In the genomic region with DNA sequence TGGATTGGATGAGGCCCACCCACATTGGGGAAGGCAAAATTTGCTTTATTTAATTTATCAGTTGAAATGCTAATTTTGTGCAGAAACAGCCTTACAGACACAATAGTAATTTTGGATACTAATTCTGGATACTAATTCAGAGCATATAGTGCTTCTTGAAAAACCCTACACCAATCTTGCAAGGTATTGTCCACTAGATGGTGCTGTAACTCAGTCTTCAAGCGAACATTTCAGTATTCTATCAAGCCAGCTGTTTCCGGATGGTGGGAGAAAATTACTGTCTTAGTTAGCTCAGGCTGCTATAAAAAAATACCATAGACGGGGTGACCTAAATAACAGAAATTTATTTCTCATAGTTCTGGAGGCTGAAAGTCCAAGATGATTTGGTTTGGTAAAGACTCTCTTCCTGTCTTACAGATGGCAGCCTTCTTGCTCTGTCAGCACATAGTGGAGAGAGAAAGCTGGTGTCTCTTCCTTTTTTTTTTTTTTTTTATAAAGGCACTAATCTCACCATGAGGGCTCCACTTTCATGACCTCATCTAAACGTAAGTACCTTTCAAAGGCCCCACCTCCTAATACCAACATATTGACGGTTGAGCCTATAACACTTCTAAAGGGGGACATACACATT, we compare ENCODE assay signal across 8 cellular contexts.
DNase-seq lines count a peak whose midpoint lies in the region; ATAC-seq and TF ChIP-seq lines count a peak whose summit lies in the region.

No MANE protein-coding gene starts in this region.

- DNase-seq in GF-D8 (lab: John Stamatoyannopoulos, UW): peak; percentile 8
- DNase-seq in SKM-1 (lab: John Stamatoyannopoulos, UW; ENCODE audit: unreplicated experiment): peak; percentile 8
- peak; percentile 7 for DNase-seq in kidney epithelial cell (ENCODE audit: low read depth)
- no peak for DNase-seq in Peyer's patch
- no peak for DNase-seq in naive thymus-derived CD8-positive, alpha-beta T cell

- no peaks in the 10 kb centered on the region for H3K4me1 ChIP-seq in KMS-11 (ENCODE audit: low read depth, poor library complexity, severe bottlenecking)
- no peaks in the 10 kb centered on the region for H3K4me1 ChIP-seq in Peyer's patch

- H3K36me3 ChIP-seq in KMS-11 (ENCODE audit: insufficient read depth): no peaks in the 10 kb centered on the region
- H3K36me3 ChIP-seq in kidney epithelial cell (ENCODE audit: control insufficient read depth, insufficient read depth, low read length): no peaks in the 10 kb centered on the region
- H3K36me3 ChIP-seq in Peyer's patch: no peaks in the 10 kb centered on the region

- POLR2A ChIA-PET in naive thymus-derived CD8-positive, alpha-beta T cell (lab: Charles Lee): no interaction called here

- H3K27me3 ChIP-seq in KMS-11 (ENCODE audit: insufficient read depth, low read depth) (no peaks in the 10 kb centered on the region), kidney epithelial cell (ENCODE audit: control insufficient read depth, insufficient read depth, low read length) (no peaks in the 10 kb centered on the region), Peyer's patch (no peaks in the 10 kb centered on the region)

- H4K20me1 ChIP-seq in KMS-11 (ENCODE audit: insufficient read depth): no peaks in the 10 kb centered on the region

- no peak overlapping the region for H3K9ac ChIP-seq in KMS-11

- no peaks in the 10 kb centered on the region for H3K79me2 ChIP-seq in KMS-11 (ENCODE audit: insufficient read depth, low read depth)

- no peak overlapping the region for H3K4me3 Mint-ChIP-seq in naive thymus-derived CD8-positive, alpha-beta T cell

- H3K9me3 Mint-ChIP-seq in naive thymus-derived CD8-positive, alpha-beta T cell: peaks cover 0 to 25% (median 16%) of the 10 kb centered on the region in 9 donors

- H3K4me3 ChIP-seq in KMS-11 (IDR thresholded peaks at IDR 0.05; ENCODE audit: insufficient read depth, low read depth, low read length) (no peak overlapping the region), kidney epithelial cell (ENCODE audit: low read depth, low read length) (no peak overlapping the region), Peyer's patch (no peak overlapping the region)

- TF ChIP-seq CTCF in KMS-11 (conservative IDR thresholded peaks at IDR 0.05; ENCODE audit: low read depth, low read length) (peak; percentile 69), kidney epithelial cell (IDR thresholded peaks at IDR 0.05; ENCODE audit: insufficient read depth, low read length, poor library complexity, severe bottlenecking) (peak; percentile 50), Peyer's patch (IDR thresholded peaks at IDR 0.05) (no peak)

- no peak overlapping the region for H2AFZ ChIP-seq in KMS-11 (ENCODE audit: low read depth)

- H3K4me1 Mint-ChIP-seq in naive thymus-derived CD8-positive, alpha-beta T cell: no peaks in the 10 kb centered on the region

- ATAC-seq in HG03280 (IDR thresholded peaks at IDR 0.05; ENCODE audit: unreplicated experiment) (no peak), HG03045 (IDR thresholded peaks at IDR 0.05; ENCODE audit: unreplicated experiment) (no peak)
- ATAC-seq in naive thymus-derived CD8-positive, alpha-beta T cell: no peak

- peaks cover 0 to 5% (median 2%) of the 10 kb centered on the region in 3 donors for H3K36me3 Mint-ChIP-seq in naive thymus-derived CD8-positive, alpha-beta T cell

- TF ChIP-seq POLR2A in Peyer's patch (IDR thresholded peaks at IDR 0.05): no peak

- no peak overlapping the region for H3K4me2 ChIP-seq in KMS-11

- H3K27me3 Mint-ChIP-seq in naive thymus-derived CD8-positive, alpha-beta T cell: no peaks in the 10 kb centered on the region

- H3K27ac Mint-ChIP-seq in naive thymus-derived CD8-positive, alpha-beta T cell: no peak overlapping the region

- H3K27ac ChIP-seq in KMS-11 (no peak overlapping the region), Peyer's patch (no peak overlapping the region)

- no peaks in the 10 kb centered on the region for H3K9me3 ChIP-seq in Peyer's patch

Comparison
In these comparisons a context has a peak if more than half of its experiments do, and no peak if none do; other contexts are left out.
1. DNase-seq: peak in GF-D8 (single experiment), SKM-1 (single experiment) and kidney epithelial cell (single experiment); none in Peyer's patch (0 of 3) and naive thymus-derived CD8-positive, alpha-beta T cell (0 of 10).
2. CTCF ChIP-seq: peak in KMS-11 (single experiment) and kidney epithelial cell (single experiment); none in Peyer's patch (0 of 6).